Comparison of ENCODE assay signal across 8 cellular contexts in genomic region chr9:131310833-131311554, GRCh38. TPM values are rescaled to one million over a fixed set of nuclear protein-coding genes. Genes with fewer than 3 reads are reported as not detected.
A peak's percentile ranks its signal among the peaks of the same experiment; 100 is the strongest.
DNase-seq lines count a peak whose midpoint lies in the region; ATAC-seq and TF ChIP-seq lines count a peak whose summit lies in the region.

No MANE protein-coding gene starts in this region.

- TF ChIP-seq CTCF in Loucy (conservative IDR thresholded peaks at IDR 0.05; ENCODE audit: low read length) (no peak; the same call in 1 of the 2 replicates), heart right ventricle (IDR thresholded peaks at IDR 0.05) (peak in 1 of 9 donors; percentile 19), vagina (IDR thresholded peaks at IDR 0.05) (no peak)

- WGBS in heart right ventricle, 2 donors, result 4 to 9% methylated on average over 20 of the region's 20 CpGs

- H3F3A ChIP-seq in Loucy (ENCODE audit: low read depth), result no peaks in the 10 kb centered on the region

- no peaks in the 10 kb centered on the region for H3K9me2 ChIP-seq in Loucy (replicated peaks; ENCODE audit: low read depth, low read length)

- peak; percentile 14 to 24 for DNase-seq in activated CD8-positive, alpha-beta memory T cell treated with anti-CD3 and anti-CD28 coated beads for 4 hours (ENCODE audit: low read depth in 2 of 2)
- peak in 1 of 2 donors; percentile 14 for DNase-seq in heart right ventricle
- DNase-seq in stimulated activated CD8-positive, alpha-beta memory T cell treated with anti-CD3 and anti-CD28 coated beads, Interleukin-4, amount 100 ng/mL, for 1 hour (ENCODE audit: low read depth in 2 of 2, low spot score in 1 of 2), result peak; percentile 8 to 21
- DNase-seq in head of caudate nucleus, result no peak
- DNase-seq in NCI-H2107 (lab: John Stamatoyannopoulos, UW), result no peak
- DNase-seq in vagina (ENCODE audit: extremely low spot score in 2 of 2), result no peak
- no peak for DNase-seq in DMS79 treated with DMSO at 0.1 percent for 48 hours (lab: John Stamatoyannopoulos, UW)

- intact Hi-C loops in heart right ventricle (cut with DNase I) (no loop called here), head of caudate nucleus (cut with DNase I) (no loop called here), vagina (cut with DNase I) (no loop called here)

- H3K4me2 ChIP-seq in Loucy (ENCODE audit: low read depth, low read length, poor library complexity, severe bottlenecking), result peak overlapping the region; percentile 27

- no peak for TF ChIP-seq POLR2A in vagina (IDR thresholded peaks at IDR 0.05)

- no peaks in the 10 kb centered on the region for H4K20me1 ChIP-seq in Loucy (ENCODE audit: insufficient read depth, low read length, poor library complexity, severe bottlenecking)

- no peaks in the 10 kb centered on the region for H3K79me2 ChIP-seq in Loucy (ENCODE audit: insufficient read depth, low read length)

- H3K27ac ChIP-seq in heart right ventricle, result peak overlapping the region in 9 of 10 donors; percentile 17 to 68 (median 55)
- no peak overlapping the region for H3K27ac ChIP-seq in vagina

- peak; percentile 40 to 77 (median 51) for ATAC-seq in heart right ventricle

- H3K4me3 ChIP-seq in Loucy (ENCODE audit: low read length, poor library complexity, severe bottlenecking), result no peak overlapping the region
- no peak overlapping the region for H3K4me3 ChIP-seq in heart right ventricle
- H3K4me3 ChIP-seq in vagina, result no peak overlapping the region

- peak overlapping the region; percentile 81; the same call in 1 of the 2 replicates for H2AFZ ChIP-seq in Loucy (ENCODE audit: low read length)

- no peaks in the 10 kb centered on the region for H3K36me3 ChIP-seq in Loucy (ENCODE audit: insufficient read depth, low read length)
- peaks cover 0 to 5% (median 0%) of the 10 kb centered on the region in 9 donors for H3K36me3 ChIP-seq in heart right ventricle
- no peaks in the 10 kb centered on the region for H3K36me3 ChIP-seq in vagina

- H3K9ac ChIP-seq in Loucy (ENCODE audit: low read depth, low read length, poor library complexity, severe bottlenecking), result no peak overlapping the region

- H3K27me3 ChIP-seq in Loucy (ENCODE audit: insufficient read depth, low read length, poor library complexity, severe bottlenecking), result no peaks in the 10 kb centered on the region
- H3K27me3 ChIP-seq in heart right ventricle, result no peaks in the 10 kb centered on the region
- H3K27me3 ChIP-seq in vagina, result no peaks in the 10 kb centered on the region

- no peaks in the 10 kb centered on the region for H3K9me3 ChIP-seq in Loucy (ENCODE audit: insufficient read depth, low read depth, low read length)
- no peaks in the 10 kb centered on the region for H3K9me3 ChIP-seq in heart right ventricle
- H3K9me3 ChIP-seq in vagina, result no peaks in the 10 kb centered on the region

- H3K4me1 ChIP-seq in Loucy (ENCODE audit: insufficient read depth, low read length, poor library complexity, severe bottlenecking) (peaks cover 6% of the 10 kb centered on the region), heart right ventricle (peaks cover 4 to 56% (median 12%) of the 10 kb centered on the region in 9 donors), vagina (no peaks in the 10 kb centered on the region)

RNA-seq across cellular contexts. Expression of gene PLPP7, which starts 21.5 kb away (rescaled TPM):
- total RNA-seq in heart right ventricle (100 to 1,000 TPM in 5 of 10 donors, 10 to 100 TPM in 5; 76.1 to 140 (median 102) TPM), vagina (11.8 TPM)
- polyA plus RNA-seq in heart right ventricle, result 100 to 1,000 TPM in 1 of 2 donors, 10 to 100 TPM in 1; 42.6 to 129 TPM

RNA-seq across cellular contexts. Expression of gene FAM78A, which starts 34.7 kb away (rescaled TPM):
- 10 to 100 TPM; 21.0 to 53.1 (median 32.3) TPM for total RNA-seq in heart right ventricle
- 10 to 100 TPM in 1 of 2 donors, 1 to 10 TPM in 1; 7.0 to 27.3 TPM for polyA plus RNA-seq in heart right ventricle
- 2.5 TPM for total RNA-seq in vagina

Comparison
In these comparisons a context has a peak if more than half of its experiments do, and no peak if none do; other contexts are left out.
1. DNase-seq: peak in activated CD8-positive, alpha-beta memory T cell treated with anti-CD3 and anti-CD28 coated beads for 4 hours (2 of 2) and stimulated activated CD8-positive, alpha-beta memory T cell treated with anti-CD3 and anti-CD28 coated beads, Interleukin-4, amount 100 ng/mL, for 1 hour (2 of 2); none in head of caudate nucleus (0 of 42), NCI-H2107 (single experiment), vagina (0 of 2) and DMS79 treated with DMSO at 0.1 percent for 48 hours (single experiment).